ENCODE assay signal across 1 cellular context in the genomic region with DNA sequence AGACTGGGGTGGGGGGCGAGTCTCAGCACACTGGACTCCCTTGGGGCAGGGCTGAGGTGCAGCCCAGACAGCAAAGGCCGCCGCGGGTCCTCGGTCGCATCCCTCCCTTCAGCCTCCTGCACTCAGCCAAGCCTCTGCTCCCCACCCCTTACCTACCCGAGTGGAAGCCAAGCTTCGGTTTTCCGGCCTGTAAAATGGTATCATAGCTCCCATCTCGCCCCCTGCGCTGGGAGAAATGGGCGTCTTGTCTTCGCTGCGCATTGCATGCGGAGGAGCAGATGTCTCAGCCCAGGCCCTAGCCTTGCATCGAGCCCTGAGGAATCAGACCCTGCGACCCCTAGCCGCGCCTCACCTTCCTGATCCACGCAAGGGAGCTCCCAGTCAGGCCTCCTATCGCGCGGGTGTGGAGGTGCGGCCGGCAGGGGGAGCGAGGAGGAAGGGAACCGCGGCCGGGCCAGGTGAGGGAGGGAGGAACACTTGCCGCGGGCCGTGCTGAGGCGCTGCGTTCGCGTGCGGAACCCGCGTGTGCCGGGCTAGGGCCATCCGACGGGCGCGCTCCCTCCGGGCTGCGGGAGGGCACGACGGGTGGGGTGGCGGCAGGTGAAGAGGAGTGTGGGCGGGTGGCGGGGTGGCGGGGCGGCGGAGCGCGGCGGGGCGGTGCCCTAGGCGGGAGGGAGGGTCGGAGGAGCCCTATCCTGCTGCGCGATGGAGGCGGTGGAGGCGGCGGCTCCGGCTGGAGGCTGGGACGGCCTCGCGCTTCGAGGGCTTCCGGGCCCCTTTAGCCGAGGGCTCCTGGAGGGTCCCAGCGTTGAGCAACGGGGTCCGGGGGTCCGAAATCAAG.
TF ChIP-seq lines count a peak whose summit lies in the region.

No MANE protein-coding gene starts in this region.

TF ChIP-seq in K562, 482 proteins besides CTCF, POLR2A, EP300 and RAD21 (continued from another document and continues in another):
- TF ChIP-seq CHD4 (IDR thresholded peaks at IDR 0.05; ENCODE audit: insufficient read depth, insufficient replicate concordance, low read depth, low read length, poor library complexity, severe bottlenecking) (peak; percentile 66), RBM22 (IDR thresholded peaks at IDR 0.05; ENCODE audit: low read depth, low read length, poor library complexity, severe bottlenecking) (no peak), BHLHE40 (IDR thresholded peaks at IDR 0.05; ENCODE audit: low read length) (peak; percentile 82; the same call in 1 of the 2 replicates), ZNF311 (CRISPR knock-in tag; IDR thresholded peaks at IDR 0.05) (no peak), ETV1 (tag; conservative IDR thresholded peaks at IDR 0.05; ENCODE audit: low read depth) (peak; percentile 44; the same call in 1 of the 2 replicates), ZFP36 (IDR thresholded peaks at IDR 0.05; ENCODE audit: low read depth, low read length, partially characterized antibody) (peak; percentile 29), BDP1 (IDR thresholded peaks at IDR 0.05; ENCODE audit: insufficient read depth, insufficient read length) (no peak), CREBBP (IDR thresholded peaks at IDR 0.05; ENCODE audit: low read depth, low read length) (no peak), PHB (CRISPR knock-in tag; IDR thresholded peaks at IDR 0.05) (no peak), STAT5B (CRISPR knock-in tag; IDR thresholded peaks at IDR 0.05) (no peak), CCAR2 (IDR thresholded peaks at IDR 0.05; ENCODE audit: low read depth, low read length) (no peak), CHCHD3 (CRISPR knock-in tag; IDR thresholded peaks at IDR 0.05) (no peak), RCOR1 (IDR thresholded peaks at IDR 0.05; ENCODE audit: borderline replicate concordance in 1 of 2, low read depth in 2 of 2, low read length in 2 of 2) (peak in 1 of 2 experiments; percentile 88; a peak in 2 of 4 replicates), ZNF707 (CRISPR knock-in tag; conservative IDR thresholded peaks at IDR 0.05) (no peak), POU5F1 (IDR thresholded peaks at IDR 0.05; ENCODE audit: borderline replicate concordance, low read depth, low read length, partially characterized antibody) (no peak), POLR3A (IDR thresholded peaks at IDR 0.05; ENCODE audit: borderline replicate concordance, extremely low read depth, insufficient read depth, insufficient read length) (no peak), SREBF1 (IDR thresholded peaks at IDR 0.05; ENCODE audit: borderline replicate concordance, low read depth, low read length) (peak; percentile 76), COPS2 (conservative IDR thresholded peaks at IDR 0.05) (no peak), L3MBTL2 (IDR thresholded peaks at IDR 0.05) (peak; percentile 89), ZBTB1 (CRISPR knock-in tag; IDR thresholded peaks at IDR 0.05; ENCODE audit: borderline replicate concordance, low read depth) (no peak), SAFB (IDR thresholded peaks at IDR 0.05; ENCODE audit: borderline replicate concordance, low read depth, low read length) (peak; percentile 91; the same call in 1 of the 2 replicates), ZNF57 (CRISPR knock-in tag; IDR thresholded peaks at IDR 0.05) (no peak), TSC22D4 (tag; IDR thresholded peaks at IDR 0.05) (no peak), IRF2 (CRISPR knock-in tag; IDR thresholded peaks at IDR 0.05) (no peak), RBM15 (IDR thresholded peaks at IDR 0.05; ENCODE audit: insufficient read depth, low read length) (no peak), ZSCAN32 (CRISPR knock-in tag; IDR thresholded peaks at IDR 0.05) (peak; percentile 53; the same call in 1 of the 2 replicates)
- TF ChIP-seq, protein P1, sequence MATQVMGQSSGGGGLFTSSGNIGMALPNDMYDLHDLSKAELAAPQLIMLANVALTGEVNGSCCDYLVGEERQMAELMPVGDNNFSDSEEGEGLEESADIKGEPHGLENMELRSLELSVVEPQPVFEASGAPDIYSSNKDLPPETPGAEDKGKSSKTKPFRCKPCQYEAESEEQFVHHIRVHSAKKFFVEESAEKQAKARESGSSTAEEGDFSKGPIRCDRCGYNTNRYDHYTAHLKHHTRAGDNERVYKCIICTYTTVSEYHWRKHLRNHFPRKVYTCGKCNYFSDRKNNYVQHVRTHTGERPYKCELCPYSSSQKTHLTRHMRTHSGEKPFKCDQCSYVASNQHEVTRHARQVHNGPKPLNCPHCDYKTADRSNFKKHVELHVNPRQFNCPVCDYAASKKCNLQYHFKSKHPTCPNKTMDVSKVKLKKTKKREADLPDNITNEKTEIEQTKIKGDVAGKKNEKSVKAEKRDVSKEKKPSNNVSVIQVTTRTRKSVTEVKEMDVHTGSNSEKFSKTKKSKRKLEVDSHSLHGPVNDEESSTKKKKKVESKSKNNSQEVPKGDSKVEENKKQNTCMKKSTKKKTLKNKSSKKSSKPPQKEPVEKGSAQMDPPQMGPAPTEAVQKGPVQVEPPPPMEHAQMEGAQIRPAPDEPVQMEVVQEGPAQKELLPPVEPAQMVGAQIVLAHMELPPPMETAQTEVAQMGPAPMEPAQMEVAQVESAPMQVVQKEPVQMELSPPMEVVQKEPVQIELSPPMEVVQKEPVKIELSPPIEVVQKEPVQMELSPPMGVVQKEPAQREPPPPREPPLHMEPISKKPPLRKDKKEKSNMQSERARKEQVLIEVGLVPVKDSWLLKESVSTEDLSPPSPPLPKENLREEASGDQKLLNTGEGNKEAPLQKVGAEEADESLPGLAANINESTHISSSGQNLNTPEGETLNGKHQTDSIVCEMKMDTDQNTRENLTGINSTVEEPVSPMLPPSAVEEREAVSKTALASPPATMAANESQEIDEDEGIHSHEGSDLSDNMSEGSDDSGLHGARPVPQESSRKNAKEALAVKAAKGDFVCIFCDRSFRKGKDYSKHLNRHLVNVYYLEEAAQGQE (CRISPR knock-in tag; IDR thresholded peaks at IDR 0.05; ENCODE audit: low read depth) = no peak
- TF ChIP-seq, protein P2, sequence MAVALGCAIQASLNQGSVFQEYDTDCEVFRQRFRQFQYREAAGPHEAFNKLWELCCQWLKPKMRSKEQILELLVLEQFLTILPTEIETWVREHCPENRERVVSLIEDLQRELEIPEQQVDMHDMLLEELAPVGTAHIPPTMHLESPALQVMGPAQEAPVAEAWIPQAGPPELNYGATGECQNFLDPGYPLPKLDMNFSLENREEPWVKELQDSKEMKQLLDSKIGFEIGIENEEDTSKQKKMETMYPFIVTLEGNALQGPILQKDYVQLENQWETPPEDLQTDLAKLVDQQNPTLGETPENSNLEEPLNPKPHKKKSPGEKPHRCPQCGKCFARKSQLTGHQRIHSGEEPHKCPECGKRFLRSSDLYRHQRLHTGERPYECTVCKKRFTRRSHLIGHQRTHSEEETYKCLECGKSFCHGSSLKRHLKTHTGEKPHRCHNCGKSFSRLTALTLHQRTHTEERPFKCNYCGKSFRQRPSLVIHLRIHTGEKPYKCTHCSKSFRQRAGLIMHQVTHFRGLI (CRISPR knock-in tag; IDR thresholded peaks at IDR 0.05) = no peak
- TF ChIP-seq, protein P3, sequence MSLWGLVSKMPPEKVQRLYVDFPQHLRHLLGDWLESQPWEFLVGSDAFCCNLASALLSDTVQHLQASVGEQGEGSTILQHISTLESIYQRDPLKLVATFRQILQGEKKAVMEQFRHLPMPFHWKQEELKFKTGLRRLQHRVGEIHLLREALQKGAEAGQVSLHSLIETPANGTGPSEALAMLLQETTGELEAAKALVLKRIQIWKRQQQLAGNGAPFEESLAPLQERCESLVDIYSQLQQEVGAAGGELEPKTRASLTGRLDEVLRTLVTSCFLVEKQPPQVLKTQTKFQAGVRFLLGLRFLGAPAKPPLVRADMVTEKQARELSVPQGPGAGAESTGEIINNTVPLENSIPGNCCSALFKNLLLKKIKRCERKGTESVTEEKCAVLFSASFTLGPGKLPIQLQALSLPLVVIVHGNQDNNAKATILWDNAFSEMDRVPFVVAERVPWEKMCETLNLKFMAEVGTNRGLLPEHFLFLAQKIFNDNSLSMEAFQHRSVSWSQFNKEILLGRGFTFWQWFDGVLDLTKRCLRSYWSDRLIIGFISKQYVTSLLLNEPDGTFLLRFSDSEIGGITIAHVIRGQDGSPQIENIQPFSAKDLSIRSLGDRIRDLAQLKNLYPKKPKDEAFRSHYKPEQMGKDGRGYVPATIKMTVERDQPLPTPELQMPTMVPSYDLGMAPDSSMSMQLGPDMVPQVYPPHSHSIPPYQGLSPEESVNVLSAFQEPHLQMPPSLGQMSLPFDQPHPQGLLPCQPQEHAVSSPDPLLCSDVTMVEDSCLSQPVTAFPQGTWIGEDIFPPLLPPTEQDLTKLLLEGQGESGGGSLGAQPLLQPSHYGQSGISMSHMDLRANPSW (CRISPR knock-in tag; IDR thresholded peaks at IDR 0.05) = peak; percentile 98
- TF ChIP-seq, protein P4, sequence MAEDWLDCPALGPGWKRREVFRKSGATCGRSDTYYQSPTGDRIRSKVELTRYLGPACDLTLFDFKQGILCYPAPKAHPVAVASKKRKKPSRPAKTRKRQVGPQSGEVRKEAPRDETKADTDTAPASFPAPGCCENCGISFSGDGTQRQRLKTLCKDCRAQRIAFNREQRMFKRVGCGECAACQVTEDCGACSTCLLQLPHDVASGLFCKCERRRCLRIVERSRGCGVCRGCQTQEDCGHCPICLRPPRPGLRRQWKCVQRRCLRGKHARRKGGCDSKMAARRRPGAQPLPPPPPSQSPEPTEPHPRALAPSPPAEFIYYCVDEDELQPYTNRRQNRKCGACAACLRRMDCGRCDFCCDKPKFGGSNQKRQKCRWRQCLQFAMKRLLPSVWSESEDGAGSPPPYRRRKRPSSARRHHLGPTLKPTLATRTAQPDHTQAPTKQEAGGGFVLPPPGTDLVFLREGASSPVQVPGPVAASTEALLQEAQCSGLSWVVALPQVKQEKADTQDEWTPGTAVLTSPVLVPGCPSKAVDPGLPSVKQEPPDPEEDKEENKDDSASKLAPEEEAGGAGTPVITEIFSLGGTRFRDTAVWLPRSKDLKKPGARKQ (CRISPR knock-in tag; IDR thresholded peaks at IDR 0.05) = no peak
- TF ChIP-seq, protein P5, sequence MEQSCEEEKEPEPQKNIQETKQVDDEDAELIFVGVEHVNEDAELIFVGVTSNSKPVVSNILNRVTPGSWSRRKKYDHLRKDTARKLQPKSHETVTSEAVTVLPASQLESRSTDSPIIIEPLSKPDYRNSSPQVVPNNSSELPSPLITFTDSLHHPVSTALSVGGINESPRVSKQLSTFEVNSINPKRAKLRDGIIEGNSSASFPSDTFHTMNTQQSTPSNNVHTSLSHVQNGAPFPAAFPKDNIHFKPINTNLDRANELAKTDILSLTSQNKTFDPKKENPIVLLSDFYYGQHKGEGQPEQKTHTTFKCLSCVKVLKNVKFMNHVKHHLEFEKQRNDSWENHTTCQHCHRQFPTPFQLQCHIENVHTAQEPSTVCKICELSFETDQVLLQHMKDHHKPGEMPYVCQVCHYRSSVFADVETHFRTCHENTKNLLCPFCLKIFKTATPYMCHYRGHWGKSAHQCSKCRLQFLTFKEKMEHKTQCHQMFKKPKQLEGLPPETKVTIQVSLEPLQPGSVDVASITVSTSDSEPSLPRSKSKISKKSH (CRISPR knock-in tag; IDR thresholded peaks at IDR 0.05) = no peak
- TF ChIP-seq, protein P6, sequence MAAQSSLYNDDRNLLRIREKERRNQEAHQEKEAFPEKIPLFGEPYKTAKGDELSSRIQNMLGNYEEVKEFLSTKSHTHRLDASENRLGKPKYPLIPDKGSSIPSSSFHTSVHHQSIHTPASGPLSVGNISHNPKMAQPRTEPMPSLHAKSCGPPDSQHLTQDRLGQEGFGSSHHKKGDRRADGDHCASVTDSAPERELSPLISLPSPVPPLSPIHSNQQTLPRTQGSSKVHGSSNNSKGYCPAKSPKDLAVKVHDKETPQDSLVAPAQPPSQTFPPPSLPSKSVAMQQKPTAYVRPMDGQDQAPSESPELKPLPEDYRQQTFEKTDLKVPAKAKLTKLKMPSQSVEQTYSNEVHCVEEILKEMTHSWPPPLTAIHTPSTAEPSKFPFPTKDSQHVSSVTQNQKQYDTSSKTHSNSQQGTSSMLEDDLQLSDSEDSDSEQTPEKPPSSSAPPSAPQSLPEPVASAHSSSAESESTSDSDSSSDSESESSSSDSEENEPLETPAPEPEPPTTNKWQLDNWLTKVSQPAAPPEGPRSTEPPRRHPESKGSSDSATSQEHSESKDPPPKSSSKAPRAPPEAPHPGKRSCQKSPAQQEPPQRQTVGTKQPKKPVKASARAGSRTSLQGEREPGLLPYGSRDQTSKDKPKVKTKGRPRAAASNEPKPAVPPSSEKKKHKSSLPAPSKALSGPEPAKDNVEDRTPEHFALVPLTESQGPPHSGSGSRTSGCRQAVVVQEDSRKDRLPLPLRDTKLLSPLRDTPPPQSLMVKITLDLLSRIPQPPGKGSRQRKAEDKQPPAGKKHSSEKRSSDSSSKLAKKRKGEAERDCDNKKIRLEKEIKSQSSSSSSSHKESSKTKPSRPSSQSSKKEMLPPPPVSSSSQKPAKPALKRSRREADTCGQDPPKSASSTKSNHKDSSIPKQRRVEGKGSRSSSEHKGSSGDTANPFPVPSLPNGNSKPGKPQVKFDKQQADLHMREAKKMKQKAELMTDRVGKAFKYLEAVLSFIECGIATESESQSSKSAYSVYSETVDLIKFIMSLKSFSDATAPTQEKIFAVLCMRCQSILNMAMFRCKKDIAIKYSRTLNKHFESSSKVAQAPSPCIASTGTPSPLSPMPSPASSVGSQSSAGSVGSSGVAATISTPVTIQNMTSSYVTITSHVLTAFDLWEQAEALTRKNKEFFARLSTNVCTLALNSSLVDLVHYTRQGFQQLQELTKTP (IDR thresholded peaks at IDR 0.05; ENCODE audit: low read depth in 1 of 2, partially characterized antibody in 2 of 2) = no peak
- TF ChIP-seq, protein P7, sequence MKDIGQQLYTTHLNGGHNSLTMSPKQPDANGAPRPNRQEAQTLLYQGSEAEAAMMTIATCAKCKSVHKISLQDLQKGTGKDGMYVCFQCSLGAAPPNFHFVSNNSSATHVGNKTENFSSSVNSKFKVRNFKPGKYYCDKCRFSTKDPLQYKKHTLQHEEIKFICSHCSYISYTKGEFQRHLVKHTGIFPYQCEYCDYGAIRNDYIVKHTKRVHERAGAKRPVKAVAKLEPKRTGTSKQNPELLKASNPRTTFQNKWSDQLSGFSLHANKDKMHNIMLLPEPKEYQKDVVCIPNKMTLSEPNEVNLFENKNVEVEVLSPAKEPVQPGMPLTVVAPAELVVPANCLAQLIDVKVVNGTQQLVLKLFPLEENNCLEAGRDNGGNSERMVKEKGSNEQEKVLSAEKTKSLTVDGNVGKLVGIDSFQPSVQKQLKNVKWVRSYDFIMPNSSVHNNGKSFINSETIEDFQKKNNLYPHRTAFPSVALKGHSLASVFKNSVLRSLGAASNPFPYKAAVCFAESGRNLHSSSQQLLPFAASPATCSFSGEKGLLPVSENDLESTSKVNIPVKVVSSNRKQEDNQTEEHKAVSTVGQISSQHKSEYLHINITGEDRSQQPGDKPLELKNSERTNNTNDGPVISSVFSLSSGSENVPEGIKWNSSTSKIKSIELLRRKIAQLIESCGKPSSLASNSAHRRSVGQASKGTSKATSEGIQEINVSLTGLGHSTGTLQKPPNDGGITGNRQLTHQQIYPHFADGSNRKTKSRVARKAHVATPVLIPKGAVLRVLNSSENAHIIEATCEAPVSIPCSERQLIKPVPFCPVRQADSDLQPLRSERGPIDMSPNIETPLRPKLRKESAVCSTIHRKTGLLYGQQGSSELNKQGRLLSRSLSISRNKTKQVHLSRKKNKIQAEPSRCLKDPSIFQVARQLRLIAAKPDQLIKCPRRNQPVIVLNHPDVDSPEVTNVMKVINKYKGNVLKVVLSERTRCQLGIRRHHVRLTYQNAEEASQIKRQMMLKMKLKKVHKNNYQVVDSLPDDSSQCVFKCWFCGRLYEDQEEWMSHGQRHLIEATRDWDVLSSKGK (CRISPR knock-in tag; IDR thresholded peaks at IDR 0.05) = no peak
- TF ChIP-seq, protein P8, sequence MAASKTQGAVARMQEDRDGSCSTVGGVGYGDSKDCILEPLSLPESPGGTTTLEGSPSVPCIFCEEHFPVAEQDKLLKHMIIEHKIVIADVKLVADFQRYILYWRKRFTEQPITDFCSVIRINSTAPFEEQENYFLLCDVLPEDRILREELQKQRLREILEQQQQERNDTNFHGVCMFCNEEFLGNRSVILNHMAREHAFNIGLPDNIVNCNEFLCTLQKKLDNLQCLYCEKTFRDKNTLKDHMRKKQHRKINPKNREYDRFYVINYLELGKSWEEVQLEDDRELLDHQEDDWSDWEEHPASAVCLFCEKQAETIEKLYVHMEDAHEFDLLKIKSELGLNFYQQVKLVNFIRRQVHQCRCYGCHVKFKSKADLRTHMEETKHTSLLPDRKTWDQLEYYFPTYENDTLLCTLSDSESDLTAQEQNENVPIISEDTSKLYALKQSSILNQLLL (CRISPR knock-in tag; IDR thresholded peaks at IDR 0.05; ENCODE audit: borderline replicate concordance) = no peak
